In the genomic region with DNA sequence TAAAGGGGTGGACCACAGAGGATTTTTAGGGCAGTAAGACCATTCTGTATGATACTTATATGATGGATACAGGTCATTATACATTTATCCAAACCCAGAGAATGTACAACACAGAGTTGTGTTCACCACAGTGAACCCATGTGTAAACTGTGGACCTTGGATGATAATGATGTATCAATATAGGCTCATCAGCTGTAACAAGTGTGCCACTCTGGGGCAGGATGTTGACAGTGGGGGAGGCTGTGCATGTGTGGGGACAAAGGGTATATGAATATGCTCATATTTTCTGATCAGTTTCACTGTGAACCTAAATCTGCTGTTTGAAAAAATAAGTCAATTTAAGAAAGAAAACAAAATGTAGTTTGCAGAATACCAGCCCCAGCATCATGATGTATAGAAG, we compare ENCODE assay signal across 11 cellular contexts. TPM values are rescaled to one million over a fixed set of nuclear protein-coding genes. Genes with fewer than 3 reads are reported as not detected.
"Had no signal": no experiment of that assay in that cellular context is flagged by ENCODE, and none has a peak within 500 bp of the region (broad histone marks: within the 10 kb centered on the region; RNA-seq: fewer than 3 reads in every experiment).

No MANE protein-coding gene starts in this region.

- H3K4me3 ChIP-seq: GM23248, GM23338, HAP-1 had no signal

- H3K9me3 ChIP-seq: HAP-1 had no signal

- H2AFZ ChIP-seq: GM23248, GM23338 had no signal

- FAIRE-seq: H1, H54 had no signal

- DNase-seq: GM23248, GOT3, H7, H9, HCEC 1CT, HFFc6 had no signal

- ATAC-seq: GM23338, HCT116 had no signal

- H3K9ac ChIP-seq: GM23248 had no signal

- H3K4me1 ChIP-seq: HAP-1 had no signal

- H3K4me2 ChIP-seq: GM23338 had no signal

- H3K27ac ChIP-seq: GM23248 had no signal

- H3K36me3 ChIP-seq: HAP-1 had no signal

RNA-seq across cellular contexts. Expression of a gene that starts 58.8 kb away (rescaled TPM):
- total RNA-seq: GM23248 had no signal
- polyA plus RNA-seq: GM23248 had no signal
